8 cellular contexts compared by ENCODE assay signal in genomic region chr14:75293920-75294648, GRCh38. TPM values are rescaled to one million over a fixed set of nuclear protein-coding genes. Genes with fewer than 3 reads are reported as not detected.
DNase-seq lines count a peak whose midpoint lies in the region; ATAC-seq, FAIRE-seq and TF ChIP-seq lines count a peak whose summit lies in the region.

No MANE protein-coding gene starts in this region.

- TF ChIP-seq CTCF in AG04450 (IDR thresholded peaks at IDR 0.05; ENCODE audit: low read depth, low read length) (no peak), WTC11 (IDR thresholded peaks at IDR 0.05) (no peak), bronchial epithelial cell (IDR thresholded peaks at IDR 0.05; ENCODE audit: insufficient read depth, low read length, severe bottlenecking) (no peak), smooth muscle cell (IDR thresholded peaks at IDR 0.05; ENCODE audit: borderline replicate concordance, insufficient read depth, poor library complexity, severe bottlenecking) (no peak)

- no peaks in the 10 kb centered on the region for H3K79me2 ChIP-seq in smooth muscle cell (ENCODE audit: low read depth)

- peaks cover 6% of the 10 kb centered on the region for H3K27me3 ChIP-seq in AG04450 (ENCODE audit: control insufficient read depth, insufficient read depth, low read length)
- no peaks in the 10 kb centered on the region for H3K27me3 ChIP-seq in bronchial epithelial cell (ENCODE audit: control insufficient read depth, insufficient read depth, low read length)
- H3K27me3 ChIP-seq in smooth muscle cell (ENCODE audit: low read depth): no peaks in the 10 kb centered on the region

- POLR2A ChIA-PET in AG04450 (lab: Yijun Ruan, JAX): interaction anchor here (0.7 to 2.1 kb wide), 7 partner anchors 12 to 167 kb away, joined by 3 to 13 read pairs (median 5); partner anchors contain the start of genes FOS and NEK9
- POLR2A ChIA-PET in WTC11 (lab: Charles Lee): interaction anchor here (0.6 to 4.1 kb wide), 13 partner anchors 9 to 230 kb away, joined by 3 to 35 read pairs (median 5); partner anchors contain the start of genes ACYP1, FOS, NEK9 and ZC2HC1C

- H3K9me3 Mint-ChIP-seq in WTC11 (no peaks in the 10 kb centered on the region), immature natural killer cell (no peaks in the 10 kb centered on the region)

- peak overlapping the region; percentile 99 for H3K9ac ChIP-seq in smooth muscle cell (ENCODE audit: low read depth)

- no peaks in the 10 kb centered on the region for H3F3A ChIP-seq in smooth muscle cell (ENCODE audit: low read depth)

- H3K27me3 Mint-ChIP-seq in WTC11 (ENCODE audit: low read depth): no peaks in the 10 kb centered on the region; the same call in 1 of the 2 replicates
- peaks cover 9 to 11% (median 11%) of the 10 kb centered on the region in 3 donors for H3K27me3 Mint-ChIP-seq in immature natural killer cell (ENCODE audit: low read depth in 3 of 3)

- H3K27ac ChIP-seq in AG04450 (ENCODE audit: low read depth, low read length): peak overlapping the region; percentile 92
- H3K27ac ChIP-seq in smooth muscle cell (ENCODE audit: low read depth): peak overlapping the region; percentile 99

- H4K20me1 ChIP-seq in smooth muscle cell (ENCODE audit: low read depth): no peaks in the 10 kb centered on the region

- H3K9me3 ChIP-seq in AG04450 (ENCODE audit: control insufficient read depth, insufficient read depth, low read length) (no peaks in the 10 kb centered on the region), smooth muscle cell (replicated peaks; ENCODE audit: low read depth) (no peaks in the 10 kb centered on the region)

- H3K4me2 ChIP-seq in smooth muscle cell: peak overlapping the region; percentile 94

- H3K36me3 Mint-ChIP-seq in WTC11: no peaks in the 10 kb centered on the region
- H3K36me3 Mint-ChIP-seq in immature natural killer cell: no peaks in the 10 kb centered on the region

- no peak for DNase-seq in AG04450 (ENCODE audit: low read depth, low spot score)
- peak; percentile 95 for DNase-seq in NCI-H226
- peak; percentile 95 for DNase-seq in WTC11 (ENCODE audit: low spot score)
- peak; percentile 88 for DNase-seq in bronchial epithelial cell (ENCODE audit: low read depth)
- DNase-seq in immature natural killer cell: peak; percentile 95 to 97 (median 96)
- DNase-seq in smooth muscle cell (lab: John Stamatoyannopoulos, UW; ENCODE audit: unreplicated experiment): peak; percentile 91

- H3K4me3 Mint-ChIP-seq in WTC11: peak overlapping the region; percentile 83
- peak overlapping the region; percentile 92 to 98 (median 94) for H3K4me3 Mint-ChIP-seq in immature natural killer cell

- peak; percentile 96 for ATAC-seq in GM18909 (IDR thresholded peaks at IDR 0.05; ENCODE audit: poor library complexity, unreplicated experiment)
- ATAC-seq in HG03175 (IDR thresholded peaks at IDR 0.05; ENCODE audit: unreplicated experiment): peak; percentile 93
- peak; percentile 86 for ATAC-seq in WTC11

- no peak for FAIRE-seq in bronchial epithelial cell (lab: Jason Lieb, UNC)

- H3K4me3 ChIP-seq in AG04450 (ENCODE audit: low read depth, low read length): peak overlapping the region; percentile 80
- H3K4me3 ChIP-seq in bronchial epithelial cell (ENCODE audit: low read depth, low read length): peak overlapping the region; percentile 52
- peak overlapping the region; percentile 53 for H3K4me3 ChIP-seq in smooth muscle cell

- H3K27ac Mint-ChIP-seq in WTC11: peak overlapping the region; percentile 95
- peak overlapping the region; percentile 86 to 99 (median 97) for H3K27ac Mint-ChIP-seq in immature natural killer cell

- peak overlapping the region; percentile 1 for H2AFZ ChIP-seq in smooth muscle cell (ENCODE audit: low read depth)

- 2% methylated on average over 43 of the region's 59 CpGs for WGBS in smooth muscle cell (ENCODE audit: low lambda C conversion rate)

- no peaks in the 10 kb centered on the region for H3K36me3 ChIP-seq in bronchial epithelial cell (ENCODE audit: control insufficient read depth, insufficient read depth, low read length)
- no peaks in the 10 kb centered on the region for H3K36me3 ChIP-seq in smooth muscle cell (ENCODE audit: low read depth)

- peaks cover 12% of the 10 kb centered on the region for H3K4me1 Mint-ChIP-seq in WTC11
- peaks cover 24% of the 10 kb centered on the region in 2 donors for H3K4me1 Mint-ChIP-seq in immature natural killer cell

- peaks cover 17% of the 10 kb centered on the region for H3K4me1 ChIP-seq in smooth muscle cell (ENCODE audit: low read depth)

- CTCF ChIA-PET in AG04450 (lab: Charles Lee): interaction anchor here (0.7 to 6.1 kb wide), 4 partner anchors 9 to 163 kb away, joined by 3 to 48 read pairs (median 6); no protein-coding TSS in a partner anchor
- CTCF ChIA-PET in WTC11 (lab: Charles Lee): interaction anchor here (0.5 to 3.1 kb wide), 9 partner anchors 10 to 433 kb away, joined by 3 to 14 read pairs (median 3); partner anchors contain the start of gene NEK9

TF ChIP-seq in WTC11, 78 proteins besides CTCF, POLR2A, EP300 and RAD21 (continues in another document):
- no peak for TF ChIP-seq ZBTB43 (CRISPR knock-in tag; IDR thresholded peaks at IDR 0.05)
- TF ChIP-seq ESRRA (CRISPR knock-in tag; IDR thresholded peaks at IDR 0.05; ENCODE audit: borderline replicate concordance): no peak
- no peak for TF ChIP-seq ZNF396 (CRISPR knock-in tag; IDR thresholded peaks at IDR 0.05; ENCODE audit: borderline replicate concordance)
- no peak for TF ChIP-seq ZBTB21 (CRISPR knock-in tag; IDR thresholded peaks at IDR 0.05; ENCODE audit: borderline replicate concordance)
- peak; percentile 86 for TF ChIP-seq SP1 (CRISPR knock-in tag; conservative IDR thresholded peaks at IDR 0.05)
- 0 out of 2 replicates have a peak, but pooled peaks have one; percentile 7 for TF ChIP-seq ZNF416 (CRISPR knock-in tag; IDR thresholded peaks at IDR 0.05)
- TF ChIP-seq ZMAT4 (CRISPR knock-in tag; IDR thresholded peaks at IDR 0.05): no peak
- peak; percentile 32; the same call in 1 of the 2 replicates for TF ChIP-seq FOXP1 (CRISPR knock-in tag; IDR thresholded peaks at IDR 0.05; ENCODE audit: borderline replicate concordance)
- no peak for TF ChIP-seq AFF4 (CRISPR knock-in tag; IDR thresholded peaks at IDR 0.05; ENCODE audit: borderline replicate concordance)
- TF ChIP-seq E2F5 (CRISPR knock-in tag; IDR thresholded peaks at IDR 0.05): no peak
- no peak for TF ChIP-seq SOX15 (CRISPR knock-in tag; IDR thresholded peaks at IDR 0.05)

RNA-seq across cellular contexts. Expression of gene FOS, which starts 15.5 kb away (rescaled TPM):
- polyA plus RNA-seq in AG04450 (2011; rRNA removed): 30.6 and 55.8 TPM in 2 replicates
- 112 and 193 TPM in 2 replicates for polyA minus RNA-seq in AG04450 (2011; rRNA and poly(A)+ RNA removed)
- 23.9 to 57.4 TPM (median 50.8 TPM) in 3 replicates for total RNA-seq in WTC11 (2021)
- 131 and 143 TPM in 2 replicates for total RNA-seq in bronchial epithelial cell
- polyA plus RNA-seq in immature natural killer cell: 100 to 1,000 TPM; 525 to 765 (median 608) TPM
- 1,280 and 1,300 TPM in 2 replicates for total RNA-seq in smooth muscle cell
- polyA plus RNA-seq in smooth muscle cell: 1,543 and 1,567 TPM in 2 replicates
